23 cellular contexts compared by ENCODE assay signal in the genomic region with DNA sequence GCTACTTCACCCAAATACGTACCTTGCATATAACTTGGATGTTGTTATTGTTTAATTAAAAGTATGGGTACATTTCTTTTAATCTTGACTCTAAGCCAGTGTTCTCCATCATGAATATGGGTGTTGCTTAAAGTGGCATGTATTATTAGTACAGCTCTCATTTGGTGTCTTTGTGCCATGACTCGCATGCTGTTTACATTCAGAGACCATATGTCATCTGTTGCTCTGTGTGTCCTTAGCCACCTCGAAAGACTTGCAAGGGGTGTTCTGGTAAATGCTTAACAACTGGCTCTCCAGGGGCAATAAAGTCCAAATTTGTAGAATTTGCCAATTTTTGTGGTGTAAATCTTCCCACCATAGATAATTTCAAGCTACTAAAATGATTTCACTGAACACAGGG.
DNase-seq lines count a peak whose midpoint lies in the region; ATAC-seq, FAIRE-seq and TF ChIP-seq lines count a peak whose summit lies in the region.
"Had no signal": no experiment of that assay in that cellular context is flagged by ENCODE, and none has a peak within 500 bp of the region (broad histone marks: within the 10 kb centered on the region; RNA-seq: fewer than 3 reads in every experiment).

No MANE protein-coding gene starts in this region.

- H3K79me2 ChIP-seq in GM12878 (ENCODE audit: control insufficient read depth, insufficient read depth, low read length): no peaks in the 10 kb centered on the region

- TF ChIP-seq EP300 in GM12878 (IDR thresholded peaks at IDR 0.05; ENCODE audit: borderline replicate concordance in 1 of 2, control insufficient read depth in 1 of 2, low read depth in 2 of 2, low read length in 2 of 2): no peak

- POLR2A ChIA-PET in GM12878 (lab: Charles Lee): no interaction called here

- FAIRE-seq in GM12878 (lab: Jason Lieb, UNC): peak; percentile 35
- FAIRE-seq: GM18507 had no signal

- in situ Hi-C loops in GM12878 (cut with MboI): no loop called here

- DNase-seq in DMS53 (lab: John Stamatoyannopoulos, UW) (peak; percentile 28), DMS53 treated with DMSO at 0.1 percent for 48 hours (lab: John Stamatoyannopoulos, UW; ENCODE audit: unreplicated experiment) (no peak), NCI-H1694 (lab: John Stamatoyannopoulos, UW) (peak; percentile 78), GM12878 (ENCODE audit: low read depth, low spot score) (no peak), renal cortical epithelial cell (ENCODE audit: low read depth) (peak; percentile 20), uterus (no peak), Ammon's horn (ENCODE audit: low spot score) (no peak)
- DNase-seq: 8988T; activated CD4-positive, alpha-beta T cell treated with anti-CD3 and anti-CD28 coated beads for 1 hour; activated CD8-positive, alpha-beta T cell treated with anti-CD3 and anti-CD28 coated beads, Interleukin-2, amount 10 ng/mL, durations not matched to agents 7 days and 5 days; activated effector memory CD4-positive, alpha-beta T cell treated with anti-CD3 and anti-CD28 coated beads, Interleukin-2, amount 50 U/mL, for 16 hours; AML-193; CD4-positive, alpha-beta memory T cell; dorsolateral prefrontal cortex; lower lobe of right lung; ovary; retina; stimulated activated CD4-positive, alpha-beta T cell treated with anti-CD3 and anti-CD28 coated beads, Interleukin-2, amount 100 ng/mL, for 24 hours; T-helper 17 cell had no signal

- H3K36me3 ChIP-seq in GM12878 (ENCODE audit: control insufficient read depth in 2 of 2, insufficient read depth in 2 of 2, low read length in 1 of 2): no peaks in the 10 kb centered on the region
- no peaks in the 10 kb centered on the region for H3K36me3 ChIP-seq in uterus
- H3K36me3 ChIP-seq: HAP-1, lower lobe of right lung, ovary, tibial nerve had no signal

- TF ChIP-seq POLR2A in GM12878 (IDR thresholded peaks at IDR 0.05; ENCODE audit: low read depth, low read length) (no peak), uterus (IDR thresholded peaks at IDR 0.05) (no peak)

- H3K4me1 ChIP-seq in GM12878 (ENCODE audit: control insufficient read depth, insufficient read depth, low read length) (no peaks in the 10 kb centered on the region), uterus (no peaks in the 10 kb centered on the region)
- H3K4me1 ChIP-seq: HAP-1, lower lobe of right lung, tibial nerve had no signal

- BruUV-seq in GM12878 (replicated peaks; lab: Mats Ljungman, UMichigan): no TSS peak

- H2AFZ ChIP-seq in GM12878 (ENCODE audit: control insufficient read depth, low read depth, low read length): no peak overlapping the region

- TF ChIP-seq CTCF in GM12878 (IDR thresholded peaks at IDR 0.05 in 2 of 3, conservative IDR thresholded peaks at IDR 0.05 in 1 of 3; ENCODE audit: control insufficient read depth in 2 of 3, extremely low read depth in 1 of 3, insufficient read depth in 1 of 3, low read depth in 3 of 3, low read length in 3 of 3) (no peak), uterus (IDR thresholded peaks at IDR 0.05) (no peak)

- 39% methylated on average over 3 of the region's 3 CpGs for WGBS in GM12878 (ENCODE audit: insufficient coverage, insufficient replicate concordance, low lambda C conversion rate, missing lambda C conversion rate)

- no peak overlapping the region for H3K4me3 ChIP-seq in GM12878
- no peak overlapping the region for H3K4me3 ChIP-seq in uterus
- H3K4me3 ChIP-seq: dorsolateral prefrontal cortex, HAP-1, lower lobe of right lung, ovary, tibial nerve had no signal

- H3K9me3 ChIP-seq in GM12878 (replicated peaks; ENCODE audit: control insufficient read depth, insufficient read depth, low read length) (no peaks in the 10 kb centered on the region), uterus (no peaks in the 10 kb centered on the region)
- H3K9me3 ChIP-seq: HAP-1, lower lobe of right lung, ovary, tibial nerve had no signal

- H3K9ac ChIP-seq in GM12878 (ENCODE audit: control insufficient read depth, insufficient read depth, low read length): no peak overlapping the region

- H3K27me3 ChIP-seq in GM12878 (replicated peaks in 1 of 2; ENCODE audit: control insufficient read depth in 2 of 2, insufficient read depth in 2 of 2, low read length in 1 of 2): no peaks in the 10 kb centered on the region
- no peaks in the 10 kb centered on the region for H3K27me3 ChIP-seq in uterus
- H3K27me3 ChIP-seq: dorsolateral prefrontal cortex, ovary, tibial nerve had no signal

- H4K20me1 ChIP-seq in GM12878 (ENCODE audit: control insufficient read depth, insufficient read depth): no peaks in the 10 kb centered on the region

- H3K27ac ChIP-seq in GM12878 (ENCODE audit: control insufficient read depth, insufficient read depth) (no peak overlapping the region), uterus (no peak overlapping the region)
- H3K27ac ChIP-seq: dorsolateral prefrontal cortex, lower lobe of right lung, ovary, tibial nerve had no signal

- no peak overlapping the region for H3K4me2 ChIP-seq in GM12878 (ENCODE audit: control insufficient read depth, insufficient read depth)

- CTCF ChIA-PET in GM12878 (lab: Yijun Ruan, JAX): interaction anchor here (0.7 to 1.0 kb wide), 2 partner anchors 11 to 14 kb away, joined by 3 read pairs; no protein-coding TSS in a partner anchor

- ATAC-seq in GM12878 (no peak), HG02981 (IDR thresholded peaks at IDR 0.05; ENCODE audit: unreplicated experiment) (no peak)
- ATAC-seq: activated CD8-positive, alpha-beta T cell treated with anti-CD3 and anti-CD28 coated beads, Interleukin-2, amount 10 ng/mL, durations not matched to agents 7 days and 5 days; lower lobe of right lung; T-helper 17 cell had no signal

- intact Hi-C loops in GM12878 (cut with micrococcal nuclease; ENCODE audit: unreplicated experiment) (no loop called here), uterus (cut with DNase I; ENCODE audit: low total_unique reads) (no loop called here)

- no peak for TF ChIP-seq RAD21 in GM12878 (IDR thresholded peaks at IDR 0.05; ENCODE audit: insufficient read depth, low read depth, low read length)

- RAD21 ChIA-PET in GM12878 (lab: Charles Lee; ENCODE audit: unreplicated experiment): no interaction called here

- SMC1A ChIA-PET in GM12878 (lab: Charles Lee; ENCODE audit: uncharacterized antibody, unreplicated experiment): interaction anchor here (0.9 to 1.7 kb wide), 9 partner anchors 8 to 139 kb away, joined by 3 to 6 read pairs (median 3); no protein-coding TSS in a partner anchor

TF ChIP-seq in GM12878, 131 proteins besides CTCF, POLR2A, EP300 and RAD21 (continues in another document):
- TF ChIP-seq, protein P1, sequence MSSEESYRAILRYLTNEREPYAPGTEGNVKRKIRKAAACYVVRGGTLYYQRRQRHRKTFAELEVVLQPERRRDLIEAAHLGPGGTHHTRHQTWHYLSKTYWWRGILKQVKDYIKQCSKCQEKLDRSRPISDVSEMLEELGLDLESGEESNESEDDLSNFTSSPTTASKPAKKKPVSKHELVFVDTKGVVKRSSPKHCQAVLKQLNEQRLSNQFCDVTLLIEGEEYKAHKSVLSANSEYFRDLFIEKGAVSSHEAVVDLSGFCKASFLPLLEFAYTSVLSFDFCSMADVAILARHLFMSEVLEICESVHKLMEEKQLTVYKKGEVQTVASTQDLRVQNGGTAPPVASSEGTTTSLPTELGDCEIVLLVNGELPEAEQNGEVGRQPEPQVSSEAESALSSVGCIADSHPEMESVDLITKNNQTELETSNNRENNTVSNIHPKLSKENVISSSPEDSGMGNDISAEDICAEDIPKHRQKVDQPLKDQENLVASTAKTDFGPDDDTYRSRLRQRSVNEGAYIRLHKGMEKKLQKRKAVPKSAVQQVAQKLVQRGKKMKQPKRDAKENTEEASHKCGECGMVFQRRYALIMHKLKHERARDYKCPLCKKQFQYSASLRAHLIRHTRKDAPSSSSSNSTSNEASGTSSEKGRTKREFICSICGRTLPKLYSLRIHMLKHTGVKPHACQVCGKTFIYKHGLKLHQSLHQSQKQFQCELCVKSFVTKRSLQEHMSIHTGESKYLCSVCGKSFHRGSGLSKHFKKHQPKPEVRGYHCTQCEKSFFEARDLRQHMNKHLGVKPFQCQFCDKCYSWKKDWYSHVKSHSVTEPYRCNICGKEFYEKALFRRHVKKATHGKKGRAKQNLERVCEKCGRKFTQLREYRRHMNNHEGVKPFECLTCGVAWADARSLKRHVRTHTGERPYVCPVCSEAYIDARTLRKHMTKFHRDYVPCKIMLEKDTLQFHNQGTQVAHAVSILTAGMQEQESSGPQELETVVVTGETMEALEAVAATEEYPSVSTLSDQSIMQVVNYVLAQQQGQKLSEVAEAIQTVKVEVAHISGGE (CRISPR knock-in tag; IDR thresholded peaks at IDR 0.05): no peak
- TF ChIP-seq POLR2AphosphoS2 (IDR thresholded peaks at IDR 0.05; ENCODE audit: low read depth, low read length): no peak
- TF ChIP-seq, protein P2, sequence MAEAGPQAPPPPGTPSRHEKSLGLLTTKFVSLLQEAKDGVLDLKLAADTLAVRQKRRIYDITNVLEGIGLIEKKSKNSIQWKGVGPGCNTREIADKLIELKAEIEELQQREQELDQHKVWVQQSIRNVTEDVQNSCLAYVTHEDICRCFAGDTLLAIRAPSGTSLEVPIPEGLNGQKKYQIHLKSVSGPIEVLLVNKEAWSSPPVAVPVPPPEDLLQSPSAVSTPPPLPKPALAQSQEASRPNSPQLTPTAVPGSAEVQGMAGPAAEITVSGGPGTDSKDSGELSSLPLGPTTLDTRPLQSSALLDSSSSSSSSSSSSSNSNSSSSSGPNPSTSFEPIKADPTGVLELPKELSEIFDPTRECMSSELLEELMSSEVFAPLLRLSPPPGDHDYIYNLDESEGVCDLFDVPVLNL (IDR thresholded peaks at IDR 0.05; ENCODE audit: low read depth, low read length): no peak
- TF ChIP-seq, protein P3, sequence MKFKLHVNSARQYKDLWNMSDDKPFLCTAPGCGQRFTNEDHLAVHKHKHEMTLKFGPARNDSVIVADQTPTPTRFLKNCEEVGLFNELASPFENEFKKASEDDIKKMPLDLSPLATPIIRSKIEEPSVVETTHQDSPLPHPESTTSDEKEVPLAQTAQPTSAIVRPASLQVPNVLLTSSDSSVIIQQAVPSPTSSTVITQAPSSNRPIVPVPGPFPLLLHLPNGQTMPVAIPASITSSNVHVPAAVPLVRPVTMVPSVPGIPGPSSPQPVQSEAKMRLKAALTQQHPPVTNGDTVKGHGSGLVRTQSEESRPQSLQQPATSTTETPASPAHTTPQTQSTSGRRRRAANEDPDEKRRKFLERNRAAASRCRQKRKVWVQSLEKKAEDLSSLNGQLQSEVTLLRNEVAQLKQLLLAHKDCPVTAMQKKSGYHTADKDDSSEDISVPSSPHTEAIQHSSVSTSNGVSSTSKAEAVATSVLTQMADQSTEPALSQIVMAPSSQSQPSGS (IDR thresholded peaks at IDR 0.05; ENCODE audit: low read length): no peak

Comparison
In these comparisons a context has a peak if more than half of its experiments do, and no peak if none do; other contexts are left out.
1. DNase-seq: peak in DMS53 (single experiment), NCI-H1694 (single experiment) and renal cortical epithelial cell (single experiment); none in DMS53 treated with DMSO at 0.1 percent for 48 hours (single experiment), GM12878 (single experiment), uterus (0 of 2) and Ammon's horn (single experiment).